19 cellular contexts compared by ENCODE assay signal in genomic region chr17:18919963-18920362, GRCh38. TPM values are rescaled to one million over a fixed set of nuclear protein-coding genes. Genes with fewer than 3 reads are reported as not detected.
DNase-seq lines count a peak whose midpoint lies in the region; ATAC-seq, FAIRE-seq and TF ChIP-seq lines count a peak whose summit lies in the region.
"Had no signal": no experiment of that assay in that cellular context is flagged by ENCODE, and none has a peak within 500 bp of the region (broad histone marks: within the 10 kb centered on the region; RNA-seq: fewer than 3 reads in every experiment).

No MANE protein-coding gene starts in this region.

- H3K9me3 ChIP-seq in Loucy (ENCODE audit: insufficient read depth, low read depth, low read length) (no peaks in the 10 kb centered on the region), body of pancreas (no peaks in the 10 kb centered on the region), pancreas (no peaks in the 10 kb centered on the region)
- H3K9me3 ChIP-seq: spleen, tibial nerve had no signal

- H3K4me3 Mint-ChIP-seq in T-helper 2 cell treated with Interferon-gamma antibody and Interleukin-4, amounts not matched to agents 5 μg/mL and 100 μg/mL, for 36 hours, result peak overlapping the region; percentile 7

- H3K27ac Mint-ChIP-seq in T-helper 2 cell treated with Interferon-gamma antibody and Interleukin-4, amounts not matched to agents 5 μg/mL and 100 μg/mL, for 36 hours, result peak overlapping the region; percentile 72

- FAIRE-seq in pancreas (lab: Jason Lieb, UNC), result no peak
- FAIRE-seq: frontal cortex had no signal

- no peaks in the 10 kb centered on the region for H3K9me3 Mint-ChIP-seq in T-helper 2 cell treated with Interferon-gamma antibody and Interleukin-4, amounts not matched to agents 5 μg/mL and 100 μg/mL, for 36 hours
- H3K9me3 Mint-ChIP-seq: activated T-helper 1 cell treated with anti-CD3 and anti-CD28 coated beads, Interleukin-12 subunit alpha, Interleukin-12 subunit beta, Interleukin-2, Interleukin-4 antibody, amounts not matched to agents 30 ng/mL and 10 ng/mL and 1 ng/mL, durations not matched to agents 14 hours and 24 hours and 36 hours had no signal

- peak overlapping the region; percentile 70 for H3K4me2 ChIP-seq in Loucy (ENCODE audit: low read depth, low read length, poor library complexity, severe bottlenecking)

- H3K27me3 ChIP-seq in Loucy (ENCODE audit: insufficient read depth, low read length, poor library complexity, severe bottlenecking), result no peaks in the 10 kb centered on the region
- H3K27me3 ChIP-seq in body of pancreas, result no peaks in the 10 kb centered on the region
- H3K27me3 ChIP-seq in pancreas, result no peaks in the 10 kb centered on the region
- H3K27me3 ChIP-seq: brain microvascular endothelial cell, spleen, tibial nerve had no signal

- no peaks in the 10 kb centered on the region for H3K9me2 ChIP-seq in Loucy (replicated peaks; ENCODE audit: low read depth, low read length)

- ATAC-seq in body of pancreas, result peak; percentile 33
- ATAC-seq in pancreas, result peak in 3 of 4 donors; percentile 51 to 63 (median 56)

- no peaks in the 10 kb centered on the region for H3K27me3 Mint-ChIP-seq in T-helper 2 cell treated with Interferon-gamma antibody and Interleukin-4, amounts not matched to agents 5 μg/mL and 100 μg/mL, for 36 hours (ENCODE audit: low read depth)

- peaks cover 6% of the 10 kb centered on the region; the same call in 1 of the 2 replicates for H3F3A ChIP-seq in Loucy (ENCODE audit: low read depth)

- H3K36me3 ChIP-seq in Loucy (ENCODE audit: insufficient read depth, low read length) (peaks cover 20% of the 10 kb centered on the region), body of pancreas (replicated peaks in 1 of 2; ENCODE audit: insufficient read depth in 1 of 2, low read depth in 2 of 2) (peaks cover 0 to 2% of the 10 kb centered on the region in 2 donors), pancreas (no peaks in the 10 kb centered on the region)

- TF ChIP-seq POLR2A in body of pancreas (IDR thresholded peaks at IDR 0.05), result no peak

- WGBS in body of pancreas, 2 donors, result 61 to 65% methylated on average over 5 to 6 of the region's 6 CpGs
- 55 to 62% methylated on average over 6 of the region's 6 CpGs for WGBS in pancreas, 2 donors

- H2AFZ ChIP-seq in Loucy (ENCODE audit: low read length), result no peak overlapping the region

- H4K20me1 ChIP-seq in Loucy (ENCODE audit: insufficient read depth, low read length, poor library complexity, severe bottlenecking), result no peaks in the 10 kb centered on the region

- peaks cover 42% of the 10 kb centered on the region for H3K4me1 Mint-ChIP-seq in T-helper 2 cell treated with Interferon-gamma antibody and Interleukin-4, amounts not matched to agents 5 μg/mL and 100 μg/mL, for 36 hours (ENCODE audit: low read depth)

- H3K4me3 ChIP-seq in Loucy (ENCODE audit: low read length, poor library complexity, severe bottlenecking) (peak overlapping the region; percentile 19), body of pancreas (no peak overlapping the region), pancreas (no peak overlapping the region)
- H3K4me3 ChIP-seq: spleen, tibial nerve had no signal

- H3K9ac ChIP-seq in Loucy (ENCODE audit: low read depth, low read length, poor library complexity, severe bottlenecking), result peak overlapping the region; percentile 12

- TF ChIP-seq CTCF in Loucy (conservative IDR thresholded peaks at IDR 0.05; ENCODE audit: low read length) (no peak), body of pancreas (IDR thresholded peaks at IDR 0.05) (no peak), pancreas (IDR thresholded peaks at IDR 0.05) (no peak)

- H3K27ac ChIP-seq in body of pancreas (peak overlapping the region in 1 of 4 donors; percentile 54), pancreas (no peak overlapping the region)
- H3K27ac ChIP-seq: brain microvascular endothelial cell, tibial nerve had no signal

- H3K4me1 ChIP-seq in Loucy (ENCODE audit: insufficient read depth, low read length, poor library complexity, severe bottlenecking), result peaks cover 64% of the 10 kb centered on the region
- peaks cover 30% of the 10 kb centered on the region for H3K4me1 ChIP-seq in body of pancreas
- peaks cover 9 to 38% (median 17%) of the 10 kb centered on the region in 3 donors for H3K4me1 ChIP-seq in pancreas

- peaks cover 49% of the 10 kb centered on the region for H3K79me2 ChIP-seq in Loucy (ENCODE audit: insufficient read depth, low read length)

- H3K36me3 Mint-ChIP-seq in T-helper 2 cell treated with Interferon-gamma antibody and Interleukin-4, amounts not matched to agents 5 μg/mL and 100 μg/mL, for 36 hours (ENCODE audit: low read depth), result peaks cover 43% of the 10 kb centered on the region

- DNase-seq in T-helper 2 cell treated with Interferon-gamma antibody and Interleukin-4, amounts not matched to agents 5 μg/mL and 100 μg/mL, for 36 hours (ENCODE audit: low spot score), result no peak
- no peak for DNase-seq in T-helper 2 cell
- DNase-seq in body of pancreas, result peak in 1 of 4 donors; percentile 16
- no peak for DNase-seq in pancreas
- DNase-seq in HT-29 (ENCODE audit: low spot score), result no peak
- DNase-seq in NK-92 treated with Interleukin-12 subunit alpha and Interleukin-12 subunit beta, amount 100 ng/mL, for 24 hours (lab: John Stamatoyannopoulos, UW), result no peak
- no peak for DNase-seq in COR-L47 (lab: John Stamatoyannopoulos, UW)
- DNase-seq: 8988T; activated CD4-positive, alpha-beta T cell treated with anti-CD3 and anti-CD28 coated beads for 1 hour; brain microvascular endothelial cell; effector memory CD4-positive, alpha-beta T cell; KBM-7; NCI-H187; NCI-H82; spleen had no signal

- intact Hi-C loops in body of pancreas (cut with DNase I) (loop anchor here (10.0 kb wide), 1 partner anchor 55 kb away; no protein-coding TSS in a partner anchor), pancreas (cut with DNase I) (no loop called here)

RNA-seq across cellular contexts. Expression of gene SLC5A10, which starts 32.0 kb away (rescaled TPM):
- total RNA-seq in body of pancreas (not detected), pancreas (not detected)
- polyA plus RNA-seq in pancreas, result under 1 TPM in 1 of 2 donors, not detected in 1; 0.02 TPM
- not detected in 2 replicates for total RNA-seq in HT-29 (2014; rRNA removed; shearing (Covaris generic))
- total RNA-seq: activated T-helper 1 cell treated with anti-CD3 and anti-CD28 coated beads, Interleukin-12 subunit alpha, Interleukin-12 subunit beta, Interleukin-2, Interleukin-4 antibody, amounts not matched to agents 30 ng/mL and 10 ng/mL and 1 ng/mL, durations not matched to agents 14 hours and 24 hours and 36 hours; frontal cortex; tibial nerve had no signal
